In genomic region chr5:3129252-3129651, GRCh38 we compare ENCODE assay signal across 33 cellular contexts.
"Had no signal": no experiment of that assay in that cellular context is flagged by ENCODE, and none has a peak within 500 bp of the region (broad histone marks: within the 10 kb centered on the region; RNA-seq: fewer than 3 reads in every experiment).

No MANE protein-coding gene starts in this region.

- DNase-seq: Kasumi-1, MG63, MV-4-11, NCI-H1048, NCI-H1092 treated with DMSO at 0.1 percent for 48 hours, NCI-H1105 treated with DMSO at 0.1 percent for 48 hours, NCI-H1417, NCI-H1436, NCI-H146, NCI-H1694, NCI-H187, NCI-H1930, NCI-H2029 treated with DMSO at 0.1 percent for 48 hours, NCI-H2081 treated with DMSO at 0.1 percent for 48 hours, NCI-H2107, NCI-H2171, NCI-H226, NCI-H446 treated with DMSO at 0.1 percent for 48 hours, NCI-H510A, NCI-H524, NCI-H526, NCI-H69, NCI-H748 treated with DMSO at 0.1 percent for 48 hours, NCI-H82, PC-9, SHP77, SIG-M5, SJCRH30, T-helper 1 cell had no signal

- H3K9me3 ChIP-seq: MG63, SJCRH30 had no signal

- H3K4me1 ChIP-seq: SJCRH30 had no signal

- H3K27me3 ChIP-seq: SJCRH30 had no signal

- H3K36me3 ChIP-seq: MG63, SJCRH30 had no signal

- H3K4me3 ChIP-seq: MG63, PC-9, SJCRH30, SK-N-MC had no signal

- H3K4me2 ChIP-seq: PC-9 had no signal

- H2AFZ ChIP-seq: PC-9 had no signal

- ATAC-seq: Panc1, SK-N-SH treated with all-trans-retinoic acid at 6 μM for 48 hours had no signal

- H3K27ac ChIP-seq: PC-9, SJCRH30, SK-N-MC had no signal

- H3K27ac Mint-ChIP-seq: T-helper 1 cell treated with Interleukin-12 subunit alpha and Interleukin-12 subunit beta and Interleukin-4 antibody, amounts not matched to agents 30 μg/mL and 1 μg/mL, for 36 hours had no signal

- H3K4me3 Mint-ChIP-seq: T-helper 1 cell treated with Interleukin-12 subunit alpha and Interleukin-12 subunit beta and Interleukin-4 antibody, amounts not matched to agents 30 μg/mL and 1 μg/mL, for 36 hours had no signal
